ENCODE assay signal across 14 cellular contexts in genomic region chr11:106047636-106048035, GRCh38. TPM values are rescaled to one million over a fixed set of nuclear protein-coding genes. Genes with fewer than 3 reads are reported as not detected.
DNase-seq lines count a peak whose midpoint lies in the region; ATAC-seq and TF ChIP-seq lines count a peak whose summit lies in the region.
"Had no signal": no experiment of that assay in that cellular context is flagged by ENCODE, and none has a peak within 500 bp of the region (broad histone marks: within the 10 kb centered on the region; RNA-seq: fewer than 3 reads in every experiment).

No MANE protein-coding gene starts in this region.

- H3K9me3 ChIP-seq in esophagus muscularis mucosa (no peaks in the 10 kb centered on the region), transverse colon (no peaks in the 10 kb centered on the region)
- H3K9me3 ChIP-seq: A549, Caco-2 had no signal

- no peaks in the 10 kb centered on the region for H3K27me3 ChIP-seq in esophagus muscularis mucosa
- no peaks in the 10 kb centered on the region for H3K27me3 ChIP-seq in transverse colon

- H3K4me1 ChIP-seq in esophagus muscularis mucosa (peaks cover 5 to 30% (median 10%) of the 10 kb centered on the region in 4 donors), transverse colon (no peaks in the 10 kb centered on the region)
- H3K4me1 ChIP-seq: A549, Caco-2 had no signal

- H3K4me3 ChIP-seq in esophagus muscularis mucosa (no peak overlapping the region), transverse colon (no peak overlapping the region)
- H3K4me3 ChIP-seq: A549, GM12878, GM23248 had no signal

- no peak for TF ChIP-seq EP300 in esophagus muscularis mucosa (IDR thresholded peaks at IDR 0.05)
- TF ChIP-seq EP300 in transverse colon (IDR thresholded peaks at IDR 0.05; ENCODE audit: low read depth): no peak

- intact Hi-C loops in esophagus muscularis mucosa (cut with DNase I): no loop called here
- intact Hi-C loops in transverse colon (cut with DNase I; ENCODE audit: low total_unique reads): no loop called here

- peak overlapping the region in 3 of 4 donors; percentile 4 to 51 (median 38) for H3K27ac ChIP-seq in esophagus muscularis mucosa (replicated peaks in 1 of 4)
- no peak overlapping the region for H3K27ac ChIP-seq in transverse colon
- H3K27ac ChIP-seq: A549, GM23248 had no signal

- no peak for TF ChIP-seq CTCF in esophagus muscularis mucosa (IDR thresholded peaks at IDR 0.05)
- TF ChIP-seq CTCF in transverse colon (IDR thresholded peaks at IDR 0.05): no peak

- in situ Hi-C loops in transverse colon (cut with MboI; ENCODE audit: low pct_ligation_motif_present in 1 of 4, low pct_unique_long_range_greater_than_20kb in 1 of 4, low sequenced_read_pairs in 3 of 4): no loop called here

- ATAC-seq in HG03025 (IDR thresholded peaks at IDR 0.05; ENCODE audit: low FRiP score, unreplicated experiment): no peak
- ATAC-seq: A549, GM12878, HCT116 had no signal

- DNase-seq in GM04504 (ENCODE audit: low read depth) (peak; percentile 1), esophagus muscularis mucosa (ENCODE audit: extremely low spot score) (no peak), kidney tubule cell (ENCODE audit: low spot score) (peak; percentile 81), transverse colon (no peak), NCI-H187 (lab: John Stamatoyannopoulos, UW) (no peak), islet precursor cell (no peak)
- DNase-seq: Caco-2; CD8-positive, alpha-beta memory T cell; DMS53; GM23248 had no signal

- H3K36me3 ChIP-seq in esophagus muscularis mucosa (no peaks in the 10 kb centered on the region), transverse colon (no peaks in the 10 kb centered on the region)

- no peak for TF ChIP-seq POLR2A in esophagus muscularis mucosa (IDR thresholded peaks at IDR 0.05; ENCODE audit: low read depth)
- no peak for TF ChIP-seq POLR2A in transverse colon (IDR thresholded peaks at IDR 0.05)

RNA-seq across cellular contexts. Expression of gene MSANTD4, which starts 25.6 kb away (rescaled TPM):
- total RNA-seq in esophagus muscularis mucosa (10 to 100 TPM; 22.5 to 32.8 (median 25.6) TPM), transverse colon (10 to 100 TPM in 2 of 4 donors, 1 to 10 TPM in 2; 2.2 to 13.3 (median 10.2) TPM)

RNA-seq across cellular contexts. Expression of gene KBTBD3, which starts 29.5 kb away (rescaled TPM):
- total RNA-seq in esophagus muscularis mucosa (1 to 10 TPM; 3.6 to 8.3 (median 6.6) TPM), transverse colon (10 to 100 TPM in 1 of 4 donors, 1 to 10 TPM in 3; 3.6 to 10.5 (median 7.9) TPM)

RNA-seq across cellular contexts. Expression of gene AASDHPPT, which starts 29.8 kb away (rescaled TPM):
- total RNA-seq in esophagus muscularis mucosa: 10 to 100 TPM; 23.7 to 28.0 (median 24.7) TPM
- 10 to 100 TPM in 2 of 4 donors, 1 to 10 TPM in 2; 3.4 to 25.7 (median 14.9) TPM for total RNA-seq in transverse colon

Comparison
In these comparisons a context has a peak if more than half of its experiments do, and no peak if none do; other contexts are left out.
1. DNase-seq: peak in GM04504 (single experiment) and kidney tubule cell (single experiment); none in esophagus muscularis mucosa (single experiment), transverse colon (single experiment), NCI-H187 (0 of 2) and islet precursor cell (single experiment).
2. H3K27ac ChIP-seq: peak in esophagus muscularis mucosa (3 of 4); none in transverse colon (0 of 4).